ENCODE assay signal across 17 cellular contexts in genomic region chr16:65598626-65599025, GRCh38.
"Had no signal": no experiment of that assay in that cellular context is flagged by ENCODE, and none has a peak within 500 bp of the region (broad histone marks: within the 10 kb centered on the region; RNA-seq: fewer than 3 reads in every experiment).

No MANE protein-coding gene starts in this region.

- DNase-seq: activated CD4-positive, alpha-beta T cell treated with anti-CD3 and anti-CD28 coated beads for 36 hours; activated CD4-positive, alpha-beta T cell treated with anti-CD3 and anti-CD28 coated beads, Interleukin-2, amount 50 U/mL, for 48 hours; activated gamma-delta T cell treated with Interleukin-2 at 50 U/mL for 16 hours; body of pancreas; dermis blood vessel endothelial cell; lower lobe of right lung; midbrain; right cardiac atrium; stimulated activated CD4-positive, alpha-beta T cell treated with anti-CD3 and anti-CD28 coated beads, Interleukin-2, amount 100 ng/mL, for 48 hours; WERI-Rb-1 had no signal

- H3K36me3 ChIP-seq: lower lobe of right lung, prostate gland, tibial nerve, vagina, WERI-Rb-1 had no signal

- FAIRE-seq: frontal cortex, keratinocyte had no signal

- H3K4me1 ChIP-seq: body of pancreas, lower lobe of right lung, prostate gland, tibial nerve, vagina had no signal

- H3K27ac ChIP-seq: body of pancreas, lower lobe of right lung, prostate gland, skin epidermis, tibial nerve, vagina, WERI-Rb-1 had no signal

- ATAC-seq: activated CD4-positive, alpha-beta T cell treated with anti-CD3 and anti-CD28 coated beads for 36 hours; activated naive CD4-positive, alpha-beta T cell treated with anti-CD3 and anti-CD28 coated beads, Interleukin-2, amount 50 U/mL, for 72 hours; body of pancreas; lower lobe of right lung; right cardiac atrium had no signal

- H3K4me3 ChIP-seq: body of pancreas, lower lobe of right lung, prostate gland, skin epidermis, tibial nerve, vagina had no signal

- H3K9me3 ChIP-seq: body of pancreas, lower lobe of right lung, prostate gland, tibial nerve, vagina had no signal
